ENCODE assay signal across 9 cellular contexts in genomic region chr2:72145658-72146329, GRCh38. TPM values are rescaled to one million over a fixed set of nuclear protein-coding genes. Genes with fewer than 3 reads are reported as not detected.
DNase-seq lines count a peak whose midpoint lies in the region; ATAC-seq and TF ChIP-seq lines count a peak whose summit lies in the region.
"Had no signal": no experiment of that assay in that cellular context is flagged by ENCODE, and none has a peak within 500 bp of the region (broad histone marks: within the 10 kb centered on the region; RNA-seq: fewer than 3 reads in every experiment).

No MANE protein-coding gene starts in this region.

- no peaks in the 10 kb centered on the region for H3K9me2 ChIP-seq in GM23248 (ENCODE audit: insufficient read depth)

- H3K4me2 ChIP-seq in GM23248 (ENCODE audit: unreplicated experiment), result peak overlapping the region; percentile 77

- H3K4me3 ChIP-seq in GM23248 (peak overlapping the region; percentile 52), WERI-Rb-1 (ENCODE audit: low read depth, low read length) (peak overlapping the region; percentile 56), heart right ventricle (peak overlapping the region; percentile 7 to 75 (median 58)), retinal pigment epithelial cell (ENCODE audit: low read length) (peak overlapping the region; percentile 36)

- no peak for ATAC-seq in heart right ventricle
- no peak for ATAC-seq in GM21447 (IDR thresholded peaks at IDR 0.05; ENCODE audit: unreplicated experiment)

- no peaks in the 10 kb centered on the region for H4K20me1 ChIP-seq in GM23248 (ENCODE audit: insufficient read depth)

- H2AFZ ChIP-seq in GM23248, result peak overlapping the region; percentile 31; the same call in 1 of the 2 replicates

- TF ChIP-seq CTCF in WERI-Rb-1 (IDR thresholded peaks at IDR 0.05; ENCODE audit: low read depth, low read length) (no peak), heart right ventricle (IDR thresholded peaks at IDR 0.05) (no peak), retinal pigment epithelial cell (conservative IDR thresholded peaks at IDR 0.05; ENCODE audit: low read depth, low read length) (no peak)

- H3K36me3 ChIP-seq in GM23248 (ENCODE audit: low read depth), result no peaks in the 10 kb centered on the region
- no peaks in the 10 kb centered on the region for H3K36me3 ChIP-seq in WERI-Rb-1
- no peaks in the 10 kb centered on the region for H3K36me3 ChIP-seq in heart right ventricle

- H3K4me1 ChIP-seq in GM23248 (ENCODE audit: insufficient read depth) (peaks cover 9% of the 10 kb centered on the region), heart right ventricle (peaks cover 32 to 80% (median 73%) of the 10 kb centered on the region in 9 donors)

- DNase-seq in GM23248 (peak; percentile 42), WERI-Rb-1 (peak; percentile 7), heart right ventricle (no peak), retinal pigment epithelial cell (ENCODE audit: low read depth) (no peak), amniotic stem cell (lab: John Stamatoyannopoulos, UW) (no peak), NCI-H510A (lab: John Stamatoyannopoulos, UW) (no peak), Kasumi-1 (lab: John Stamatoyannopoulos, UW) (no peak)
- DNase-seq: activated gamma-delta T cell treated with Interleukin-2 at 50 U/mL for 16 hours had no signal

- no peaks in the 10 kb centered on the region for H3F3A ChIP-seq in GM23248 (ENCODE audit: insufficient read depth)

- no peak overlapping the region for H3K27ac ChIP-seq in GM23248
- H3K27ac ChIP-seq in WERI-Rb-1, result no peak overlapping the region
- peak overlapping the region in 7 of 10 donors; percentile 31 to 94 (median 74) for H3K27ac ChIP-seq in heart right ventricle

- intact Hi-C loops in heart right ventricle (cut with DNase I), result loop anchor here in 6 of 10 donors (1.0 to 10.0 kb wide), 7 partner anchors 21 to 598 kb away; no protein-coding TSS in a partner anchor

- no peak overlapping the region for H3K9ac ChIP-seq in GM23248

- H3K27me3 ChIP-seq in GM23248 (replicated peaks; ENCODE audit: insufficient read depth), result peaks cover 60% of the 10 kb centered on the region
- H3K27me3 ChIP-seq in WERI-Rb-1 (ENCODE audit: insufficient read depth, low read depth, severe bottlenecking), result peaks cover 72% of the 10 kb centered on the region
- H3K27me3 ChIP-seq in heart right ventricle, result peaks cover 15 to 84% (median 49%) of the 10 kb centered on the region in 7 donors

- no peaks in the 10 kb centered on the region for H3K9me3 ChIP-seq in GM23248 (ENCODE audit: low read depth)
- H3K9me3 ChIP-seq in WERI-Rb-1 (ENCODE audit: severe bottlenecking), result peaks cover 9% of the 10 kb centered on the region
- no peaks in the 10 kb centered on the region for H3K9me3 ChIP-seq in heart right ventricle

- in situ Hi-C loops in GM23248 (cut with MboI), result loop anchor here (10.0 kb wide), 1 partner anchor 341 kb away; no protein-coding TSS in a partner anchor

- H3K79me2 ChIP-seq in GM23248 (ENCODE audit: insufficient read depth), result no peaks in the 10 kb centered on the region

- 3 to 4% methylated on average over 30 to 33 of the region's 33 CpGs for WGBS in GM23248 (ENCODE audit: low coverage in 1 of 2, low lambda C conversion rate in 2 of 2, missing lambda C conversion rate in 2 of 2), 2 experiments
- 2 to 3% methylated on average over 33 of the region's 33 CpGs for WGBS in heart right ventricle, 2 donors

RNA-seq across cellular contexts. Expression of gene CYP26B1, which starts 1.9 kb away (rescaled TPM):
- total RNA-seq in GM23248 (2014; rRNA removed; shearing (Covaris generic)), result 0.25 and 0.32 TPM in 2 replicates
- polyA plus RNA-seq in GM23248 (2016; fragmentation: Nextera tagmentation; extraction: Ambion mirVana), result 0.23 and 0.33 TPM in 2 replicates
- 1 to 10 TPM; 2.6 to 8.3 (median 4.7) TPM for total RNA-seq in heart right ventricle
- 1 to 10 TPM in 1 of 2 donors, under 1 TPM in 1; 0.88 to 6.2 TPM for polyA plus RNA-seq in heart right ventricle

Comparison
In these comparisons a context has a peak if more than half of its experiments do, and no peak if none do; other contexts are left out.
1. DNase-seq: peak in GM23248 (single experiment) and WERI-Rb-1 (single experiment); none in heart right ventricle (0 of 2), retinal pigment epithelial cell (single experiment), amniotic stem cell (single experiment), NCI-H510A (single experiment) and Kasumi-1 (0 of 2).
2. H3K27ac ChIP-seq: peak in heart right ventricle (7 of 10); none in GM23248 (single experiment) and WERI-Rb-1 (single experiment).
3. Peak in every context shown above with its lines, with median percentiles within 50 percentile points of each other: H3K4me3 ChIP-seq.